ENCODE assay signal across 35 cellular contexts in genomic region chr4:93740890-93741289, GRCh38.
DNase-seq lines count a peak whose midpoint lies in the region; ATAC-seq, FAIRE-seq and TF ChIP-seq lines count a peak whose summit lies in the region.
"Had no signal": no experiment of that assay in that cellular context is flagged by ENCODE, and none has a peak within 500 bp of the region (broad histone marks: within the 10 kb centered on the region; RNA-seq: fewer than 3 reads in every experiment).

No MANE protein-coding gene starts in this region.

- no peaks in the 10 kb centered on the region for H3K4me1 ChIP-seq in GM12878 (ENCODE audit: control insufficient read depth, insufficient read depth, low read length)
- H3K4me1 ChIP-seq: A549; BE2C; BLaER1; BLaER1 treated with 17β-estradiol and CSF1 and Interleukin-3, amounts not matched to agents 10 nM and 100 nM; Caco-2 had no signal

- CTCF ChIA-PET in GM12878 (lab: Yijun Ruan, JAX) = no interaction called here

- DNase-seq in GM12891 (ENCODE audit: insufficient read length, low spot score) = no peak
- DNase-seq in GM12878 (ENCODE audit: low read depth, low spot score) = no peak
- DNase-seq in NCI-H526 treated with DMSO at 0.1 percent for 48 hours (lab: John Stamatoyannopoulos, UW) = no peak
- DNase-seq in ureter (ENCODE audit: low spot score) = no peak
- DNase-seq in GM13976 (ENCODE audit: low spot score) = no peak
- DNase-seq in kidney glomerular epithelial cell (lab: John Stamatoyannopoulos, UW) = no peak
- DNase-seq: 8988T; ACHN; AML-193; BE2C; C1 segment of cervical spinal cord; Caco-2; Calu3; CD4-positive, alpha-beta memory T cell; CD4-positive, alpha-beta T cell; CD4-positive, CD25-positive, alpha-beta regulatory T cell; CD8-positive, alpha-beta memory T cell; CD8-positive, alpha-beta T cell; COR-L47; DMS 273 treated with DMSO at 0.1 percent for 48 hours; DMS153; DMS53; DMS79; DMS79 treated with DMSO at 0.1 percent for 48 hours; DND-41; EL had no signal

- no peaks in the 10 kb centered on the region for H3K36me3 ChIP-seq in GM12878 (ENCODE audit: control insufficient read depth in 2 of 2, insufficient read depth in 2 of 2, low read length in 1 of 2)
- H3K36me3 ChIP-seq: BE2C; BLaER1; BLaER1 treated with 17β-estradiol and CSF1 and Interleukin-3, amounts not matched to agents 10 nM and 100 nM had no signal

- H3K4me2 ChIP-seq in GM12878 (ENCODE audit: control insufficient read depth, insufficient read depth) = no peak overlapping the region
- H3K4me2 ChIP-seq: A549; BLaER1; BLaER1 treated with 17β-estradiol and CSF1 and Interleukin-3, amounts not matched to agents 10 nM and 100 nM had no signal

- no peak overlapping the region for H3K27ac ChIP-seq in GM12878 (ENCODE audit: control insufficient read depth, insufficient read depth)
- H3K27ac ChIP-seq: 22Rv1; A549; BLaER1; BLaER1 treated with 17β-estradiol and CSF1 and Interleukin-3, amounts not matched to agents 10 nM and 100 nM; C4-2B had no signal

- BruUV-seq in GM12878 (replicated peaks; lab: Mats Ljungman, UMichigan) = no TSS peak

- no peak overlapping the region for H3K9ac ChIP-seq in GM12878 (ENCODE audit: control insufficient read depth, insufficient read depth, low read length)
- H3K9ac ChIP-seq: BLaER1; BLaER1 treated with 17β-estradiol and CSF1 and Interleukin-3, amounts not matched to agents 10 nM and 100 nM had no signal

- no peaks in the 10 kb centered on the region for H3K79me2 ChIP-seq in GM12878 (ENCODE audit: control insufficient read depth, insufficient read depth, low read length)

- SMC1A ChIA-PET in GM12878 (lab: Charles Lee; ENCODE audit: uncharacterized antibody, unreplicated experiment) = interaction anchor here (0.7 to 2.2 kb wide), 9 partner anchors 8 to 39 kb away, joined by 3 to 6 read pairs (median 3); no protein-coding TSS in a partner anchor

- no peak for TF ChIP-seq EP300 in GM12878 (IDR thresholded peaks at IDR 0.05; ENCODE audit: borderline replicate concordance in 1 of 2, control insufficient read depth in 1 of 2, low read depth in 2 of 2, low read length in 2 of 2)

- ATAC-seq in GM18868 (IDR thresholded peaks at IDR 0.05; ENCODE audit: unreplicated experiment) = peak; percentile 33
- peak; percentile 34 for ATAC-seq in HG02885 (IDR thresholded peaks at IDR 0.05; ENCODE audit: poor library complexity, unreplicated experiment)
- ATAC-seq in GM12878 = no peak
- ATAC-seq: A549; CD8-positive, alpha-beta T cell had no signal

- H3K9me3 ChIP-seq in GM12878 (replicated peaks; ENCODE audit: control insufficient read depth, insufficient read depth, low read length) = no peaks in the 10 kb centered on the region; the same call in 2 of the 3 replicates
- H3K9me3 ChIP-seq: A549, BE2C, BLaER1, Caco-2 had no signal

- no peak for FAIRE-seq in GM12891 (lab: Jason Lieb, UNC)
- no peak for FAIRE-seq in GM12878 (lab: Jason Lieb, UNC)
- FAIRE-seq: A204.1, A549, D721Med had no signal

- no peaks in the 10 kb centered on the region for H4K20me1 ChIP-seq in GM12878 (ENCODE audit: control insufficient read depth, insufficient read depth)
- H4K20me1 ChIP-seq: BLaER1; BLaER1 treated with 17β-estradiol and CSF1 and Interleukin-3, amounts not matched to agents 10 nM and 100 nM had no signal

- TF ChIP-seq POLR2A in GM12891 (IDR thresholded peaks at IDR 0.05; ENCODE audit: low read depth, low read length) (no peak), GM12878 (IDR thresholded peaks at IDR 0.05; ENCODE audit: low read depth, low read length) (no peak)

- POLR2A ChIA-PET in GM12878 (lab: Charles Lee) = no interaction called here

- no peak for TF ChIP-seq CTCF in GM12878 (IDR thresholded peaks at IDR 0.05 in 2 of 3, conservative IDR thresholded peaks at IDR 0.05 in 1 of 3; ENCODE audit: control insufficient read depth in 2 of 3, extremely low read depth in 1 of 3, insufficient read depth in 1 of 3, low read depth in 3 of 3, low read length in 3 of 3)
- TF ChIP-seq CTCF in GM13976 (IDR thresholded peaks at IDR 0.05; ENCODE audit: borderline replicate concordance, control extremely low read depth, extremely low read depth, insufficient read depth, missing control alignments) = no peak

- RAD21 ChIA-PET in GM12878 (lab: Charles Lee; ENCODE audit: unreplicated experiment) = interaction anchor here (1.5 kb wide), 1 partner anchor 8 kb away, joined by 5 read pairs; no protein-coding TSS in a partner anchor

- in situ Hi-C loops in GM12878 (cut with MboI) = no loop called here
- in situ Hi-C loops in GM13976 (cut with MboI; ENCODE audit: low sequenced_read_pairs, unreplicated experiment) = no loop called here

- no peak overlapping the region for H3K4me3 ChIP-seq in GM12878
- H3K4me3 ChIP-seq: A549; BLaER1; BLaER1 treated with 17β-estradiol and CSF1 and Interleukin-3, amounts not matched to agents 10 nM and 100 nM had no signal

- H3K27me3 ChIP-seq in GM12878 (replicated peaks in 1 of 2; ENCODE audit: control insufficient read depth in 2 of 2, insufficient read depth in 2 of 2, low read length in 1 of 2) = no peaks in the 10 kb centered on the region
- H3K27me3 ChIP-seq: BE2C; BLaER1; BLaER1 treated with 17β-estradiol and CSF1 and Interleukin-3, amounts not matched to agents 10 nM and 100 nM had no signal

- intact Hi-C loops in GM12878 (cut with micrococcal nuclease; ENCODE audit: unreplicated experiment) = no loop called here

- no peak for TF ChIP-seq RAD21 in GM12878 (IDR thresholded peaks at IDR 0.05; ENCODE audit: insufficient read depth, low read depth, low read length)

- H2AFZ ChIP-seq in GM12878 (ENCODE audit: control insufficient read depth, low read depth, low read length) = no peak overlapping the region

TF ChIP-seq in GM12891, 5 proteins besides CTCF, POLR2A, EP300 and RAD21:
- TF ChIP-seq POU2F2 (IDR thresholded peaks at IDR 0.05; ENCODE audit: low read depth, low read length) = no peak
- TF ChIP-seq SPI1 (IDR thresholded peaks at IDR 0.05; ENCODE audit: low read depth, low read length) = peak; percentile 66
- TF ChIP-seq POLR2AphosphoS5 (IDR thresholded peaks at IDR 0.05; ENCODE audit: low read depth, low read length) = no peak
- TF ChIP-seq PAX5 (IDR thresholded peaks at IDR 0.05; ENCODE audit: insufficient read depth, low read length, severe bottlenecking) = no peak
- TF ChIP-seq TAF1 (IDR thresholded peaks at IDR 0.05; ENCODE audit: low read depth, low read length) = no peak

TF ChIP-seq in GM12878, 131 proteins besides CTCF, POLR2A, EP300 and RAD21:
- TF ChIP-seq, protein P1, sequence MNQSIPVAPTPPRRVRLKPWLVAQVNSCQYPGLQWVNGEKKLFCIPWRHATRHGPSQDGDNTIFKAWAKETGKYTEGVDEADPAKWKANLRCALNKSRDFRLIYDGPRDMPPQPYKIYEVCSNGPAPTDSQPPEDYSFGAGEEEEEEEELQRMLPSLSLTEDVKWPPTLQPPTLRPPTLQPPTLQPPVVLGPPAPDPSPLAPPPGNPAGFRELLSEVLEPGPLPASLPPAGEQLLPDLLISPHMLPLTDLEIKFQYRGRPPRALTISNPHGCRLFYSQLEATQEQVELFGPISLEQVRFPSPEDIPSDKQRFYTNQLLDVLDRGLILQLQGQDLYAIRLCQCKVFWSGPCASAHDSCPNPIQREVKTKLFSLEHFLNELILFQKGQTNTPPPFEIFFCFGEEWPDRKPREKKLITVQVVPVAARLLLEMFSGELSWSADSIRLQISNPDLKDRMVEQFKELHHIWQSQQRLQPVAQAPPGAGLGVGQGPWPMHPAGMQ (IDR thresholded peaks at IDR 0.05; ENCODE audit: borderline replicate concordance) = no peak
- TF ChIP-seq SPI1 (IDR thresholded peaks at IDR 0.05; ENCODE audit: borderline replicate concordance, insufficient read depth, low read depth, low read length) = peak; percentile 58; the same call in 1 of the 2 replicates
